14 cellular contexts compared by ENCODE assay signal in the genomic region with DNA sequence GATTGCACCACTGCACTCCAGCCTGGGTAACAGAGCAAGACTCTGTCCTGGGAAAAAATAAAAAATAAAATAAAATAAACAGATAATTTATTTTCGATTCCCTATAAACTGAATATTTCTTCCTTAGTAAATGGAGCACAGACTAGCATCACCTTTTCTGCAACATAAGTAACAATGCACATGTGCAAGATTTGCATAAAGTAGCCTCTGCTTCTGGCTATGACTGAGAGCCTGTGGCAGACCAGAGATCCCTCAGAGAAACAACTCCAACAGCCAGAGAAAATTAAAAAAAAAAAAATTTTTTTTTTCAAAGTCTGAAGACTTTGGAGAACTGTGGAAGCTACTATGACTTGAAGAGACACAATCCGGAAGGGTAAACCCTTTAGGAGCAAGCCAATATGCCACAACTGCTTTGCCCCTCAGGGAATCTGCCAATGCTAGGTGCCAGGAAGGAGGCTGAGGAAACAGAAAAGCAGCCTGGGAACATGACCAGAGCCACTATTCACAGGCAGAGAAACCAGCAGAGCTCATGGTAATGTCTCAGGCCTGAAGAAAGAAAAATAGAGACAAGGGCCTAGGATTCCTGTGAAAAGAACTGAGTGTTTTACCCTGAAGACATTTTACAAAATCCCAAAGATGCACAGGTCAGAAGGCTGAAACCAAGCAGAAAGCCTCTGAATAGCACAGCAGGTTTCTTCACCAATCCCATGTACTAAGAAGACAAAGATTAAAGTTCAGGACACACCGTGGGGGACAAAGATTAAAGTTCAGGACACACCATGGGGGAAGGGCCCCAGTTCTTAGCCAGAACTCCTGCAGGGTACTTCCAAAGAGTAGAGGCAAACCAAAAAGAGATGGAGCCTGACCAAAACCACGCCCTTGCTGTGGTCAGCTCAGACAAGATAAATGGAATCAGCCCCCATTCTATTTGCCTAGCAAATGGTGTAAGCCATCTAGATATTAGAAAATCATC. TPM values are rescaled to one million over a fixed set of nuclear protein-coding genes. Genes with fewer than 3 reads are reported as not detected.
DNase-seq lines count a peak whose midpoint lies in the region; ATAC-seq, FAIRE-seq and TF ChIP-seq lines count a peak whose summit lies in the region.
"Had no signal": no experiment of that assay in that cellular context is flagged by ENCODE, and none has a peak within 500 bp of the region (broad histone marks: within the 10 kb centered on the region; RNA-seq: fewer than 3 reads in every experiment).

No MANE protein-coding gene starts in this region.

- H3K18ac ChIP-seq in mesenchymal stem cell (ENCODE audit: low read depth in 1 of 2, low read length in 2 of 2): no peak overlapping the region

- no peak overlapping the region for H3K23ac ChIP-seq in mesenchymal stem cell (ENCODE audit: low read length in 2 of 2)

- peak overlapping the region; percentile 37 for H3K27ac ChIP-seq in left ventricle myocardium inferior (replicated peaks)
- peak overlapping the region in 3 of 10 donors; percentile 5 to 42 (median 22) for H3K27ac ChIP-seq in heart right ventricle
- H3K27ac ChIP-seq in astrocyte (ENCODE audit: low read depth, low read length): no peak overlapping the region
- H3K27ac ChIP-seq in mesenchymal stem cell (ENCODE audit: low read length, poor library complexity, severe bottlenecking): peak overlapping the region; percentile 25

- H3K27ac Mint-ChIP-seq in astrocyte (ENCODE audit: unreplicated experiment): peak overlapping the region; percentile 62
- H3K27ac Mint-ChIP-seq: activated CD4-positive, alpha-beta T cell treated with anti-CD3 and anti-CD28 coated beads, Interleukin-2, amount 10 ng/mL, durations not matched to agents 7 days and 5 days; activated naive CD4-positive, alpha-beta T cell treated with anti-CD3 and anti-CD28 coated beads, Interleukin-2, amount 50 U/mL, for 24 hours had no signal

- POLR2A ChIA-PET in HEK293T (lab: Yijun Ruan, JAX): no interaction called here

- H3K14ac ChIP-seq in mesenchymal stem cell (ENCODE audit: low read length in 2 of 2): no peak overlapping the region

- TF ChIP-seq CTCF in left ventricle myocardium inferior (IDR thresholded peaks at IDR 0.05; ENCODE audit: borderline replicate concordance) (no peak), heart right ventricle (IDR thresholded peaks at IDR 0.05) (no peak), astrocyte (IDR thresholded peaks at IDR 0.05; ENCODE audit: insufficient read depth, low read depth, low read length) (no peak)

- peaks cover under 1% of the 10 kb centered on the region for H3K36me3 ChIP-seq in left ventricle myocardium inferior
- H3K36me3 ChIP-seq in heart right ventricle: peaks cover 0 to 8% (median 0%) of the 10 kb centered on the region in 9 donors
- no peaks in the 10 kb centered on the region for H3K36me3 ChIP-seq in astrocyte (ENCODE audit: insufficient read depth, low read length)
- peaks cover under 1 to 3% of the 10 kb centered on the region in 2 experiments for H3K36me3 ChIP-seq in mesenchymal stem cell (ENCODE audit: control insufficient read depth in 1 of 2, insufficient read depth in 2 of 2, low read depth in 1 of 2, low read length in 2 of 2)

- no peak overlapping the region for H4K91ac ChIP-seq in mesenchymal stem cell (ENCODE audit: low read length)

- no peak overlapping the region for H2BK15ac ChIP-seq in mesenchymal stem cell (ENCODE audit: low read depth, poor library complexity, severe bottlenecking)

- H4K20me1 ChIP-seq in astrocyte (ENCODE audit: insufficient read depth, low read length): peaks cover 58% of the 10 kb centered on the region

- H3K4me3 Mint-ChIP-seq in astrocyte (ENCODE audit: unreplicated experiment): no peak overlapping the region
- H3K4me3 Mint-ChIP-seq: activated CD4-positive, alpha-beta T cell treated with anti-CD3 and anti-CD28 coated beads, Interleukin-2, amount 10 ng/mL, durations not matched to agents 7 days and 5 days; activated naive CD4-positive, alpha-beta T cell treated with anti-CD3 and anti-CD28 coated beads, Interleukin-2, amount 50 U/mL, for 24 hours; naive thymus-derived CD8-positive, alpha-beta T cell had no signal

- H3K4me3 ChIP-seq in left ventricle myocardium inferior (no peak overlapping the region), heart right ventricle (no peak overlapping the region), astrocyte (ENCODE audit: insufficient read depth, low read depth, low read length) (no peak overlapping the region), mesenchymal stem cell (ENCODE audit: insufficient read depth in 1 of 2, low read depth in 1 of 2, low read length in 2 of 2) (no peak overlapping the region)

- no peak overlapping the region for H2BK120ac ChIP-seq in mesenchymal stem cell (ENCODE audit: low read depth, low read length)

- H2AFZ ChIP-seq in astrocyte (ENCODE audit: low read depth, low read length) (no peak overlapping the region), mesenchymal stem cell (ENCODE audit: low read depth, low read length) (no peak overlapping the region)

- H4K8ac ChIP-seq in mesenchymal stem cell (ENCODE audit: low read length): no peak overlapping the region

- H3K27me3 ChIP-seq in left ventricle myocardium inferior (ENCODE audit: low read depth) (no peaks in the 10 kb centered on the region), heart right ventricle (no peaks in the 10 kb centered on the region), astrocyte (ENCODE audit: insufficient read depth, low read length) (no peaks in the 10 kb centered on the region), mesenchymal stem cell (ENCODE audit: control insufficient read depth in 1 of 2, insufficient read depth in 1 of 2, low read length in 2 of 2) (no peaks in the 10 kb centered on the region)

- H3K4ac ChIP-seq in mesenchymal stem cell (ENCODE audit: low read depth in 1 of 2, low read length in 2 of 2): peak overlapping the region in 1 of 2 experiments; percentile 58

- no peak for FAIRE-seq in astrocyte (lab: Jason Lieb, UNC)
- FAIRE-seq: endometrium had no signal

- peaks cover 50% of the 10 kb centered on the region for H3K4me1 Mint-ChIP-seq in astrocyte (ENCODE audit: low read depth, unreplicated experiment)

- DNase-seq in left ventricle myocardium inferior (no peak), heart right ventricle (no peak), astrocyte (ENCODE audit: low read depth) (no peak), mesenchymal stem cell (no peak), NCI-H2029 (lab: John Stamatoyannopoulos, UW) (no peak), HEK293T (ENCODE audit: extremely low spot score) (no peak)
- DNase-seq: activated CD4-positive, alpha-beta T cell treated with anti-CD3 and anti-CD28 coated beads, Interleukin-2, amount 10 ng/mL, durations not matched to agents 7 days and 5 days; IMR-90; naive thymus-derived CD8-positive, alpha-beta T cell; stimulated activated CD4-positive, alpha-beta T cell treated with anti-CD3 and anti-CD28 coated beads, Interleukin-2, amount 100 ng/mL, for 48 hours had no signal

- WGBS in heart right ventricle, 2 donors: 70 to 78% methylated on average over 4 of the region's 4 CpGs
- 72% methylated on average over 4 of the region's 4 CpGs for WGBS in mesenchymal stem cell

- H3K4me1 ChIP-seq in left ventricle myocardium inferior (peaks cover 84% of the 10 kb centered on the region), heart right ventricle (peaks cover 18 to 92% (median 60%) of the 10 kb centered on the region in 9 donors), astrocyte (ENCODE audit: insufficient read depth, low read length) (peaks cover 23% of the 10 kb centered on the region), mesenchymal stem cell (ENCODE audit: control insufficient read depth, insufficient read depth, low read depth, low read length) (peaks cover 27% of the 10 kb centered on the region)

- H2BK12ac ChIP-seq in mesenchymal stem cell (ENCODE audit: low read length in 2 of 2): no peak overlapping the region

- H2AK5ac ChIP-seq in mesenchymal stem cell (ENCODE audit: low read length, severe bottlenecking): peak overlapping the region; percentile 69

- no peaks in the 10 kb centered on the region for H3K27me3 Mint-ChIP-seq in astrocyte (ENCODE audit: low read depth, unreplicated experiment)
- H3K27me3 Mint-ChIP-seq: activated CD4-positive, alpha-beta T cell treated with anti-CD3 and anti-CD28 coated beads, Interleukin-2, amount 10 ng/mL, durations not matched to agents 7 days and 5 days; activated naive CD4-positive, alpha-beta T cell treated with anti-CD3 and anti-CD28 coated beads, Interleukin-2, amount 50 U/mL, for 24 hours; naive thymus-derived CD8-positive, alpha-beta T cell had no signal

- intact Hi-C loops in left ventricle myocardium inferior (cut with micrococcal nuclease): no loop called here
- intact Hi-C loops in heart right ventricle (cut with DNase I): loop anchor here in 2 of 10 donors (2.0 to 10.0 kb wide), 2 partner anchors 53 to 59 kb away; no protein-coding TSS in a partner anchor

- H3K79me1 ChIP-seq in mesenchymal stem cell (replicated peaks; ENCODE audit: low read length, poor library complexity, severe bottlenecking): no peaks in the 10 kb centered on the region

- no peaks in the 10 kb centered on the region for H3K36me3 Mint-ChIP-seq in astrocyte (ENCODE audit: low read depth, unreplicated experiment)
- H3K36me3 Mint-ChIP-seq: activated naive CD4-positive, alpha-beta T cell treated with anti-CD3 and anti-CD28 coated beads, Interleukin-2, amount 50 U/mL, for 24 hours had no signal

- H3K4me2 ChIP-seq in astrocyte (ENCODE audit: low read length) (no peak overlapping the region), mesenchymal stem cell (ENCODE audit: low read length, poor library complexity, severe bottlenecking) (no peak overlapping the region)

- H3K79me2 ChIP-seq in astrocyte (ENCODE audit: insufficient read depth, low read length): peaks cover 92% of the 10 kb centered on the region

- CTCF ChIA-PET in HEK293T (lab: Yijun Ruan, JAX): no interaction called here

- H3K9me3 Mint-ChIP-seq in astrocyte (ENCODE audit: unreplicated experiment): no peaks in the 10 kb centered on the region
- H3K9me3 Mint-ChIP-seq: activated CD4-positive, alpha-beta T cell treated with anti-CD3 and anti-CD28 coated beads, Interleukin-2, amount 10 ng/mL, durations not matched to agents 7 days and 5 days; activated naive CD4-positive, alpha-beta T cell treated with anti-CD3 and anti-CD28 coated beads, Interleukin-2, amount 50 U/mL, for 24 hours; naive thymus-derived CD8-positive, alpha-beta T cell had no signal

- H3K9me3 ChIP-seq in left ventricle myocardium inferior (replicated peaks): no peaks in the 10 kb centered on the region
- no peaks in the 10 kb centered on the region for H3K9me3 ChIP-seq in heart right ventricle
- no peaks in the 10 kb centered on the region for H3K9me3 ChIP-seq in astrocyte (ENCODE audit: insufficient read depth, low read depth, low read length)
- no peaks in the 10 kb centered on the region for H3K9me3 ChIP-seq in mesenchymal stem cell (ENCODE audit: control insufficient read depth, low read length)

- H3K9ac ChIP-seq in astrocyte (ENCODE audit: low read length): no peak overlapping the region
- H3K9ac ChIP-seq in mesenchymal stem cell (ENCODE audit: low read length): peak overlapping the region; percentile 7

- ATAC-seq in heart right ventricle (no peak), HG03280 (IDR thresholded peaks at IDR 0.05; ENCODE audit: unreplicated experiment) (no peak), HG02840 (IDR thresholded peaks at IDR 0.05; ENCODE audit: low FRiP score, unreplicated experiment) (no peak)
- ATAC-seq: naive thymus-derived CD8-positive, alpha-beta T cell had no signal

- H2BK5ac ChIP-seq in mesenchymal stem cell (ENCODE audit: low read depth, low read length, poor library complexity, severe bottlenecking): no peak overlapping the region

RNA-seq across cellular contexts. Expression of gene B4GALT5, which starts 25.8 kb away (rescaled TPM):
- total RNA-seq in left ventricle myocardium inferior: 31.0 TPM
- 10 to 100 TPM; 24.4 to 61.6 (median 34.3) TPM for total RNA-seq in heart right ventricle
- 10 to 100 TPM in 1 of 2 donors, 1 to 10 TPM in 1; 7.4 to 12.5 TPM for polyA plus RNA-seq in heart right ventricle
- total RNA-seq in astrocyte: 39.1 and 41.9 TPM in 2 replicates
- 31.5 TPM for polyA plus RNA-seq in mesenchymal stem cell (2013, experiment 1 of 2)
- 32.4 TPM for polyA plus RNA-seq in mesenchymal stem cell (2013, experiment 2 of 2)
